1 cellular context compared by ENCODE assay signal in genomic region chr5:119028575-119028974, GRCh38.
TF ChIP-seq lines count a peak whose summit lies in the region.

No MANE protein-coding gene starts in this region.

TF ChIP-seq in HepG2, 621 proteins besides CTCF, POLR2A, EP300 and RAD21:
- no peak for TF ChIP-seq THAP7 (CRISPR knock-in tag; IDR thresholded peaks at IDR 0.05)
- no peak for TF ChIP-seq JUND (CRISPR knock-in tag; IDR thresholded peaks at IDR 0.05)
- no peak for TF ChIP-seq ZNF335 (CRISPR knock-in tag; IDR thresholded peaks at IDR 0.05)
- TF ChIP-seq SAP130 (CRISPR knock-in tag; IDR thresholded peaks at IDR 0.05; ENCODE audit: low read depth), result no peak
- TF ChIP-seq ATF7 (IDR thresholded peaks at IDR 0.05), result no peak
- TF ChIP-seq ATF7 (CRISPR knock-in tag; IDR thresholded peaks at IDR 0.05), result no peak
- TF ChIP-seq HIC2 (CRISPR knock-in tag; IDR thresholded peaks at IDR 0.05; ENCODE audit: low read depth), result no peak
- no peak for TF ChIP-seq CREB1 (IDR thresholded peaks at IDR 0.05)
- no peak for TF ChIP-seq CREB1 (CRISPR knock-in tag; IDR thresholded peaks at IDR 0.05)
- TF ChIP-seq SRSF1 (optimal IDR thresholded peaks at IDR 0.05; ENCODE audit: low read depth, low read length), result no peak
